In genomic region chr2:21895200-21895599, GRCh38 we compare ENCODE assay signal across 29 cellular contexts.
DNase-seq lines count a peak whose midpoint lies in the region; TF ChIP-seq lines count a peak whose summit lies in the region.
"Had no signal": no experiment of that assay in that cellular context is flagged by ENCODE, and none has a peak within 500 bp of the region (broad histone marks: within the 10 kb centered on the region; RNA-seq: fewer than 3 reads in every experiment).

No MANE protein-coding gene starts in this region.

- H3K9ac ChIP-seq in neural cell (ENCODE audit: low read length): peak overlapping the region; percentile 2
- H3K9ac ChIP-seq: BLaER1; BLaER1 treated with 17β-estradiol and CSF1 and Interleukin-3, amounts not matched to agents 10 nM and 100 nM had no signal

- no peaks in the 10 kb centered on the region for H3K9me2 ChIP-seq in neural cell (ENCODE audit: insufficient read depth, low read length)

- H3K27ac ChIP-seq in neural cell (ENCODE audit: low read length): peak overlapping the region; percentile 71
- H3K27ac ChIP-seq: 22Rv1; A549; BLaER1; BLaER1 treated with 17β-estradiol and CSF1 and Interleukin-3, amounts not matched to agents 10 nM and 100 nM; C4-2B had no signal

- no peaks in the 10 kb centered on the region for H4K20me1 ChIP-seq in neural cell (ENCODE audit: insufficient read depth)
- H4K20me1 ChIP-seq: BLaER1; BLaER1 treated with 17β-estradiol and CSF1 and Interleukin-3, amounts not matched to agents 10 nM and 100 nM had no signal

- no peak for TF ChIP-seq RAD21 in neural cell (conservative IDR thresholded peaks at IDR 0.05)

- no peaks in the 10 kb centered on the region for H3F3A ChIP-seq in neural cell (ENCODE audit: insufficient read depth, low read length, poor library complexity, severe bottlenecking)

- DNase-seq in putamen (ENCODE audit: low spot score) (peak; percentile 58), globus pallidus (ENCODE audit: low spot score) (no peak)
- no peak for DNase-seq in activated CD4-positive, alpha-beta T cell treated with anti-CD3 and anti-CD28 coated beads, Interleukin-2, amount 50 U/mL, for 48 hours
- DNase-seq: 8988T; ACHN; AML-193; BE2C; C1 segment of cervical spinal cord; Caco-2; Calu3; CD4-positive, alpha-beta memory T cell; CD4-positive, alpha-beta T cell; CD4-positive, CD25-positive, alpha-beta regulatory T cell; CD8-positive, alpha-beta memory T cell; CD8-positive, alpha-beta T cell; COR-L47; DMS 273 treated with DMSO at 0.1 percent for 48 hours; DMS153; DMS53; DMS79; DMS79 treated with DMSO at 0.1 percent for 48 hours; DND-41; EL had no signal

- no peaks in the 10 kb centered on the region for H3K9me3 ChIP-seq in neural cell (ENCODE audit: low read length)
- H3K9me3 ChIP-seq: BE2C; BLaER1; BLaER1 treated with 17β-estradiol and CSF1 and Interleukin-3, amounts not matched to agents 10 nM and 100 nM; Caco-2 had no signal

- no peaks in the 10 kb centered on the region for H3K79me2 ChIP-seq in neural cell (replicated peaks; ENCODE audit: insufficient read depth, low read length)

- peak; percentile 88 for TF ChIP-seq EP300 in neural cell (conservative IDR thresholded peaks at IDR 0.05; ENCODE audit: poor library complexity, severe bottlenecking)

- no peaks in the 10 kb centered on the region for H3K27me3 ChIP-seq in neural cell (ENCODE audit: insufficient read depth, low read depth, low read length)
- H3K27me3 ChIP-seq: BE2C; BLaER1; BLaER1 treated with 17β-estradiol and CSF1 and Interleukin-3, amounts not matched to agents 10 nM and 100 nM had no signal

- TF ChIP-seq CTCF in neural cell (IDR thresholded peaks at IDR 0.05; ENCODE audit: poor library complexity, severe bottlenecking): no peak

- no peak overlapping the region for H2AFZ ChIP-seq in neural cell (ENCODE audit: low read depth, low read length)

- no peak overlapping the region for H3K4me2 ChIP-seq in neural cell (ENCODE audit: low read length)
- H3K4me2 ChIP-seq: A549; BLaER1; BLaER1 treated with 17β-estradiol and CSF1 and Interleukin-3, amounts not matched to agents 10 nM and 100 nM had no signal

- H3K4me3 ChIP-seq in neural cell (ENCODE audit: low read length): no peak overlapping the region
- H3K4me3 ChIP-seq: A549; BLaER1; BLaER1 treated with 17β-estradiol and CSF1 and Interleukin-3, amounts not matched to agents 10 nM and 100 nM had no signal

- no peaks in the 10 kb centered on the region for H3K36me3 ChIP-seq in neural cell (ENCODE audit: insufficient read depth, low read length)
- H3K36me3 ChIP-seq: BE2C; BLaER1; BLaER1 treated with 17β-estradiol and CSF1 and Interleukin-3, amounts not matched to agents 10 nM and 100 nM had no signal

TF ChIP-seq in neural cell, 6 proteins besides CTCF, POLR2A, EP300 and RAD21:
- no peak for TF ChIP-seq TAF1 (IDR thresholded peaks at IDR 0.05; ENCODE audit: low read depth)
- TF ChIP-seq POLR2AphosphoS5 (IDR thresholded peaks at IDR 0.05): peak; percentile 53
- TF ChIP-seq REST (IDR thresholded peaks at IDR 0.05; ENCODE audit: borderline replicate concordance): peak; percentile 59
TF ChIP-seq in neural cell: peak in this region for 2.
